ENCODE assay signal across 24 cellular contexts in the genomic region with DNA sequence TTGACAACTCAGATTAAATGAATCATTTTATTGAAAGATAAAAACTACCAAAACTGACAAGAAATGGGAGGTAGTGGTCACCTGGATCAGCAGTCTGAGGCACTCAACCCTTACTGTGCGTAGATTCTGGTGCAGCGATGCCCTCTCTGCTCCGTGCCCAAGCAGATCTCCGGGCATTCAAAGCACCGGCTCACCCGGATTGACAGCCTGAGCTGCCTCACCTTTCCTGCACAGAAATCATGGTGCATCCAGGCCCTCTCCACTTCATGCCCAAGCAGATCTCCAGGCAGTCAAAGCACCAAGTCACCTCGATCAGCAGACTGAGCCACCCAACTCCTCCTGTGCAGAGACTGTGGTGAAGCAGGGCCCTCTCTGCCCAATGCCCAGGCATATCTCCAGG.
"Had no signal": no experiment of that assay in that cellular context is flagged by ENCODE, and none has a peak within 500 bp of the region (broad histone marks: within the 10 kb centered on the region; RNA-seq: fewer than 3 reads in every experiment).

No MANE protein-coding gene starts in this region.

- FAIRE-seq: colon, endothelial cell of umbilical vein had no signal

- H3K4me1 ChIP-seq: colonic mucosa, esophagus muscularis mucosa, esophagus squamous epithelium, foreskin keratinocyte, gastrocnemius medialis, gastroesophageal sphincter, heart right ventricle had no signal

- ATAC-seq: effector memory CD8-positive, alpha-beta T cell; esophagus mucosa; foreskin keratinocyte; gastrocnemius medialis; gastroesophageal sphincter; heart right ventricle had no signal

- H3K36me3 ChIP-seq: colonic mucosa, esophagus muscularis mucosa, esophagus squamous epithelium, gastrocnemius medialis, gastroesophageal sphincter, heart right ventricle had no signal

- H3K4me3 ChIP-seq: colonic mucosa, coronary artery, dorsolateral prefrontal cortex, esophagus muscularis mucosa, esophagus squamous epithelium, gastrocnemius medialis, gastroesophageal sphincter, heart right ventricle had no signal

- H3K27ac ChIP-seq: colonic mucosa, coronary artery, dorsolateral prefrontal cortex, epithelial cell of prostate, esophagus muscularis mucosa, esophagus squamous epithelium, foreskin keratinocyte, gastrocnemius medialis, gastroesophageal sphincter, heart right ventricle had no signal

- H3K9me3 ChIP-seq: colonic mucosa, gastrocnemius medialis had no signal

- H3K27me3 ChIP-seq: colonic mucosa, esophagus muscularis mucosa, esophagus squamous epithelium, foreskin keratinocyte, gastrocnemius medialis, gastroesophageal sphincter, heart right ventricle had no signal

- DNase-seq: colonic mucosa; cortex of kidney; dermis blood vessel endothelial cell; dorsolateral prefrontal cortex; effector CD4-positive, alpha-beta T cell; effector CD8-positive, alpha-beta T cell; effector memory CD4-positive, alpha-beta T cell; effector memory CD8-positive, alpha-beta T cell; endodermal cell; esophagus squamous epithelium; foreskin fibroblast; foreskin keratinocyte; foreskin melanocyte; gastrocnemius medialis; glutamatergic neuron; head of caudate nucleus; heart right ventricle had no signal
